ENCODE assay signal across 8 cellular contexts in the genomic region with DNA sequence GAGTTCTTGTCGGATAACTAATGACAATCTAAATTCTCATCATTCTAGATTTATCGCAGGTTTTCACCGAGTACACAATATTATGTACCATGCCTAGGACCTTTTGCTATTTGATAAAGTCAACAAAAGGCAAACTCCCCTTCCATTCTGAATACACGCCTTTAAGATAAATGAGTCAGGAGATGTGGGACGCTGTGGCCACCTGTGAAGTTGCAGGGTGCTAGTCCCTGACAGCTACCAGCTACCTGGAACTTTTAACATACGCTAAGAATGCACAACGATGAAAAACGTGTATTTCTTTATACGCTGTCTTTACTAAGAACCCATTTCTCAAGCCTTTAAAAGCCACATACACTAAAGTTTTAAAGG. TPM values are rescaled to one million over a fixed set of nuclear protein-coding genes. Genes with fewer than 3 reads are reported as not detected.
DNase-seq lines count a peak whose midpoint lies in the region; ATAC-seq and TF ChIP-seq lines count a peak whose summit lies in the region.

No MANE protein-coding gene starts in this region.

- H3K27me3 Mint-ChIP-seq in activated naive CD4-positive, alpha-beta T cell treated with anti-CD3 and anti-CD28 coated beads for 36 hours (ENCODE audit: low read depth), result no peaks in the 10 kb centered on the region
- H3K27me3 Mint-ChIP-seq in activated naive CD8-positive, alpha-beta T cell, result no peaks in the 10 kb centered on the region

- H3K36me3 ChIP-seq in liver (ENCODE audit: control insufficient read depth in 4 of 4, insufficient read depth in 3 of 4, low read depth in 1 of 4, low read length in 3 of 4) (peaks cover 0 to 3% (median under 1%) of the 10 kb centered on the region in 4 donors), tibial nerve (peaks cover 0 to 22% (median 0%) of the 10 kb centered on the region in 3 donors)

- 22% methylated on average over 9 of the region's 9 CpGs for WGBS in liver
- 26 to 36% methylated on average over 9 of the region's 9 CpGs for WGBS in tibial nerve, 2 donors

- H3K36me3 Mint-ChIP-seq in activated naive CD4-positive, alpha-beta T cell treated with anti-CD3 and anti-CD28 coated beads for 36 hours (ENCODE audit: low read depth), result peaks cover 4% of the 10 kb centered on the region
- peaks cover 7% of the 10 kb centered on the region for H3K36me3 Mint-ChIP-seq in activated naive CD8-positive, alpha-beta T cell

- H3K27me3 ChIP-seq in liver (ENCODE audit: control insufficient read depth in 4 of 4, insufficient read depth in 4 of 4, low read length in 3 of 4), result no peaks in the 10 kb centered on the region
- no peaks in the 10 kb centered on the region for H3K27me3 ChIP-seq in tibial nerve

- peak overlapping the region; percentile 45 to 55 for H3K9ac ChIP-seq in liver (ENCODE audit: low read depth in 1 of 2, low read length in 2 of 2)

- no peak for TF ChIP-seq POLR2A in tibial nerve (IDR thresholded peaks at IDR 0.05)

- H3K4me3 Mint-ChIP-seq in activated naive CD4-positive, alpha-beta T cell treated with anti-CD3 and anti-CD28 coated beads for 36 hours, result peak overlapping the region; percentile 84
- peak overlapping the region; percentile 89 for H3K4me3 Mint-ChIP-seq in activated naive CD8-positive, alpha-beta T cell

- TF ChIP-seq CTCF in liver (IDR thresholded peaks at IDR 0.05; ENCODE audit: low read depth, low read length, missing input control) (no peak), tibial nerve (IDR thresholded peaks at IDR 0.05) (no peak)

- H3K9me3 ChIP-seq in liver (ENCODE audit: control insufficient read depth in 4 of 4, low read length in 3 of 4) (no peaks in the 10 kb centered on the region), tibial nerve (no peaks in the 10 kb centered on the region)

- TF ChIP-seq EP300 in tibial nerve (IDR thresholded peaks at IDR 0.05), result no peak

- no peak for ATAC-seq in GM18858 (IDR thresholded peaks at IDR 0.05; ENCODE audit: unreplicated experiment)

- peak; percentile 42 for DNase-seq in activated naive CD4-positive, alpha-beta T cell treated with anti-CD3 and anti-CD28 coated beads for 36 hours
- DNase-seq in activated naive CD4-positive, alpha-beta T cell (lab: John Stamatoyannopoulos, UW), result no peak
- DNase-seq in tibial nerve (ENCODE audit: low spot score in 2 of 2) (no peak), AG08395 (ENCODE audit: low spot score) (no peak), NCI-H2081 (lab: John Stamatoyannopoulos, UW) (no peak)

- H3K4me1 Mint-ChIP-seq in activated naive CD4-positive, alpha-beta T cell treated with anti-CD3 and anti-CD28 coated beads for 36 hours (ENCODE audit: low read depth), result peaks cover 47% of the 10 kb centered on the region
- H3K4me1 Mint-ChIP-seq in activated naive CD8-positive, alpha-beta T cell (ENCODE audit: low read depth), result peaks cover 49% of the 10 kb centered on the region

- H3K27ac Mint-ChIP-seq in activated naive CD4-positive, alpha-beta T cell treated with anti-CD3 and anti-CD28 coated beads for 36 hours, result no peak overlapping the region
- peak overlapping the region; percentile 64 for H3K27ac Mint-ChIP-seq in activated naive CD8-positive, alpha-beta T cell

- H3K9me3 Mint-ChIP-seq in activated naive CD4-positive, alpha-beta T cell treated with anti-CD3 and anti-CD28 coated beads for 36 hours, result no peaks in the 10 kb centered on the region
- no peaks in the 10 kb centered on the region for H3K9me3 Mint-ChIP-seq in activated naive CD8-positive, alpha-beta T cell (ENCODE audit: low read depth)

- CTCF ChIA-PET in activated naive CD4-positive, alpha-beta T cell treated with anti-CD3 and anti-CD28 coated beads for 36 hours (lab: Charles Lee), result interaction anchor here (0.6 to 0.8 kb wide), 2 partner anchors 27 to 28 kb away, joined by 3 read pairs; no protein-coding TSS in a partner anchor

- intact Hi-C loops in activated naive CD4-positive, alpha-beta T cell treated with anti-CD3 and anti-CD28 coated beads for 36 hours (cut with micrococcal nuclease), result loop anchor here (5.0 to 10.0 kb wide), 6 partner anchors 109 to 913 kb away; partner anchors contain the start of gene CPM

- no peak for TF ChIP-seq RAD21 in liver (IDR thresholded peaks at IDR 0.05)

- H3K27ac ChIP-seq in liver (ENCODE audit: low read depth in 1 of 2, low read length in 2 of 2) (no peak overlapping the region), tibial nerve (peak overlapping the region in 3 of 4 donors; percentile 32 to 82 (median 68))

- H3K4me1 ChIP-seq in liver (ENCODE audit: control insufficient read depth in 4 of 4, insufficient read depth in 4 of 4, low read length in 3 of 4), result peaks cover 0 to 14% (median 9%) of the 10 kb centered on the region in 4 donors
- peaks cover 0 to 23% (median 5%) of the 10 kb centered on the region in 4 donors for H3K4me1 ChIP-seq in tibial nerve

- H3K4me3 ChIP-seq in liver (ENCODE audit: low read depth in 1 of 3, low read length in 3 of 3) (peak overlapping the region; percentile 78 to 85 (median 84)), tibial nerve (peak overlapping the region; percentile 66 to 92 (median 73))

TF ChIP-seq in liver, 16 proteins besides CTCF, POLR2A, EP300 and RAD21:
- no peak for TF ChIP-seq YY1 (IDR thresholded peaks at IDR 0.05)
- no peak for TF ChIP-seq GABPA (IDR thresholded peaks at IDR 0.05 in 1 of 2, conservative IDR thresholded peaks at IDR 0.05 in 1 of 2)
- no peak for TF ChIP-seq EGR1 (IDR thresholded peaks at IDR 0.05; ENCODE audit: low read depth in 2 of 2)
- TF ChIP-seq RXRA (IDR thresholded peaks at IDR 0.05), result no peak
- TF ChIP-seq FOXA2 (IDR thresholded peaks at IDR 0.05), result no peak
- TF ChIP-seq HNF4G (IDR thresholded peaks at IDR 0.05), result no peak
- TF ChIP-seq TAF1 (conservative IDR thresholded peaks at IDR 0.05), result no peak
- no peak for TF ChIP-seq FOXA1 (IDR thresholded peaks at IDR 0.05)

RNA-seq across cellular contexts. Expression of gene MDM1, which starts 0.7 kb away (rescaled TPM):
- 10 to 100 TPM; 16.5 to 20.8 TPM for total RNA-seq in activated naive CD4-positive, alpha-beta T cell treated with anti-CD3 and anti-CD28 coated beads for 36 hours
- total RNA-seq in liver, result 10 to 100 TPM in 1 of 2 donors, 1 to 10 TPM in 1; 6.5 to 12.9 TPM
- polyA plus RNA-seq in liver, result 1 to 10 TPM; 2.0 to 3.8 TPM
- total RNA-seq in tibial nerve, result 10 to 100 TPM; 11.2 to 49.8 (median 23.3) TPM

Comparison
In these comparisons a context has a peak if more than half of its experiments do, and no peak if none do; other contexts are left out.
1. H3K27ac ChIP-seq: peak in tibial nerve (3 of 4); none in liver (0 of 2).